ENCODE assay signal across 11 cellular contexts in the genomic region with DNA sequence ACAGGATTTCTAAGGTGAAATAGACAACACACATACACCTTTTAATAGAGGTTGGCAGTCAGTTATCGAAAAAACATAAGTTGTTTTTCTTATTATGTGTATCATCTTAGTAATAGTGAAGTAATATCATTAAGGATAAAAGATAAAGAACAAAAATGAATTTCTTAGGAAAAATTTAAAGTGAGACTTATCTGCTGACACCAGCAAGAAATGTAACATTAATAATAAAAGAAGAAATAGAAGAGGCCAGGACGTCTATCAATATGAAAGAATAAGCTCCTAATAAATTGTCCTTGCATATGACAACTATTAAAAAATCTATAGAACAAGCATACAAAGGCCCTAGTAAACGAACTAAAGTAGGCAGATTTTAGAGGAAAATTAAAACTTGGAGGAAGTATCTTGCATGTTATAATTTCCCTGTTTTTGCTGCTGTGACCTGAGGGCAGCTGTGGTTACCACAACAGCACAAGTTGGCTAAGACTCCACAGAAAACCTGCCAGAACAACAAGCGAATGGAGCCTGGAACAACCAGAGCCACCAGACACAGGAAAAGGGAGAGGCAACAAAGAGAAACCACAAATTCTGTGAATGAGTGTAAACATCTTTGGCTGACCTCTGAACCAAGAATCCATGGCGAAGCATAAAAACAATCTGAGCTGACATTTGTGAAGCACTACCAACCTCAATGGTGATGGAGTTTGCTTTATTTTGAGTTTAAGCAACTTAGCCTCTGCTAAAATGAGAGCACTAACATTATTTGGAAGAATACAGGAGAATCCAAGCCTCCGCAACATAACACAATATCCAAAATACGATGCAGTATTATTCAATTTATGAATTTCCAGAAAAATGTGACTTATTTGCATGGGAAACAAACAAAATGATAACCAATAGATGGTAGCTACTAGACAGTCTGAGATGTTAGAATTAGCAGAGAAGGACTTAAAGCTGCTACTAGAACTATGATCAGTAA.
DNase-seq lines count a peak whose midpoint lies in the region; ATAC-seq, FAIRE-seq and TF ChIP-seq lines count a peak whose summit lies in the region.
"Had no signal": no experiment of that assay in that cellular context is flagged by ENCODE, and none has a peak within 500 bp of the region (broad histone marks: within the 10 kb centered on the region; RNA-seq: fewer than 3 reads in every experiment).

No MANE protein-coding gene starts in this region.

- H3K27ac ChIP-seq in kidney (ENCODE audit: low read depth in 2 of 2, low read length in 2 of 2): no peak overlapping the region

- TF ChIP-seq CTCF in Calu3 (IDR thresholded peaks at IDR 0.05; ENCODE audit: unreplicated experiment) (no peak), mucosa of descending colon (IDR thresholded peaks at IDR 0.05) (no peak), kidney (IDR thresholded peaks at IDR 0.05; ENCODE audit: borderline replicate concordance, extremely low read depth, insufficient read depth) (no peak)

- H3K4me3 Mint-ChIP-seq in Calu3 (ENCODE audit: low read depth, unreplicated experiment): no peak overlapping the region

- no peaks in the 10 kb centered on the region for H3K27me3 Mint-ChIP-seq in Calu3 (ENCODE audit: unreplicated experiment)

- DNase-seq in Calu3 (peak; percentile 31), NCI-H69 (lab: John Stamatoyannopoulos, UW) (peak; percentile 54), epidermal melanocyte (ENCODE audit: insufficient read length, low spot score) (peak; percentile 22), mucosa of descending colon (peak in 1 of 3 donors; percentile 17), kidney (no peak)
- no peak for DNase-seq in activated CD4-positive, alpha-beta T cell treated with anti-CD3 and anti-CD28 coated beads, Interleukin-2, amount 50 U/mL, for 4 hours
- DNase-seq: NCI-H187 had no signal

- CTCF ChIA-PET in Calu3 (lab: Charles Lee): interaction anchor here (0.6 kb wide), 1 partner anchor 50 kb away, joined by 7 read pairs; no protein-coding TSS in a partner anchor

- H3K4me3 ChIP-seq in mucosa of descending colon: no peak overlapping the region
- no peak overlapping the region for H3K4me3 ChIP-seq in kidney (ENCODE audit: low read length in 2 of 2)
- H3K4me3 ChIP-seq: skin epidermis had no signal

- H3K4me1 ChIP-seq in mucosa of descending colon (ENCODE audit: low read depth): no peaks in the 10 kb centered on the region
- H3K4me1 ChIP-seq in kidney (ENCODE audit: control insufficient read depth in 1 of 2, insufficient read depth in 1 of 2, low read depth in 1 of 2, low read length in 2 of 2): no peaks in the 10 kb centered on the region

- H3K36me3 Mint-ChIP-seq in Calu3 (ENCODE audit: insufficient read depth, unreplicated experiment): no peaks in the 10 kb centered on the region

- H3K9me3 ChIP-seq in mucosa of descending colon (no peaks in the 10 kb centered on the region), kidney (ENCODE audit: control insufficient read depth in 1 of 2, low read length in 2 of 2) (no peaks in the 10 kb centered on the region)
- H3K9me3 ChIP-seq: upper lobe of left lung had no signal

- H3K36me3 ChIP-seq in mucosa of descending colon (ENCODE audit: low read depth) (no peaks in the 10 kb centered on the region), kidney (ENCODE audit: control insufficient read depth in 1 of 2, insufficient read depth in 2 of 2, low read length in 2 of 2) (no peaks in the 10 kb centered on the region)
- H3K36me3 ChIP-seq: upper lobe of left lung had no signal

- no peaks in the 10 kb centered on the region for H3K4me1 Mint-ChIP-seq in Calu3 (ENCODE audit: low read depth, unreplicated experiment)

- intact Hi-C loops in Calu3 (cut with micrococcal nuclease; ENCODE audit: unreplicated experiment) (no loop called here), mucosa of descending colon (cut with DNase I, micrococcal nuclease) (no loop called here), kidney (cut with DNase I) (no loop called here)

- BruUV-seq in Calu3 (replicated peaks; lab: Mats Ljungman, UMichigan): no TSS peak

- no peak for FAIRE-seq in kidney (lab: Jason Lieb, UNC)

- ATAC-seq in mucosa of descending colon: peak; percentile 32
- no peak for ATAC-seq in GM21447 (IDR thresholded peaks at IDR 0.05; ENCODE audit: unreplicated experiment)
- no peak for ATAC-seq in HG02610 (IDR thresholded peaks at IDR 0.05; ENCODE audit: unreplicated experiment)

- no peak overlapping the region for H3K9ac ChIP-seq in kidney (ENCODE audit: low read length in 2 of 2)

- H3K27ac Mint-ChIP-seq in Calu3 (ENCODE audit: unreplicated experiment): no peak overlapping the region

- no peaks in the 10 kb centered on the region for H3K9me3 Mint-ChIP-seq in Calu3 (ENCODE audit: low read depth, unreplicated experiment)

Comparison
In these comparisons a context has a peak if more than half of its experiments do, and no peak if none do; other contexts are left out.
1. DNase-seq: peak in Calu3 (single experiment), NCI-H69 (single experiment) and epidermal melanocyte (single experiment); none in kidney (single experiment) and activated CD4-positive, alpha-beta T cell treated with anti-CD3 and anti-CD28 coated beads, Interleukin-2, amount 50 U/mL, for 4 hours (0 of 2).